ENCODE assay signal across 18 cellular contexts in genomic region chr3:118479376-118479775, GRCh38.
"Had no signal": no experiment of that assay in that cellular context is flagged by ENCODE, and none has a peak within 500 bp of the region (broad histone marks: within the 10 kb centered on the region; RNA-seq: fewer than 3 reads in every experiment).

No MANE protein-coding gene starts in this region.

- H3K27me3 ChIP-seq: esophagus muscularis mucosa, gastrocnemius medialis, right atrium auricular region, sigmoid colon had no signal

- H3K4me1 ChIP-seq: esophagus muscularis mucosa, gastrocnemius medialis, heart right ventricle, right atrium auricular region, sigmoid colon had no signal

- H3K4me3 ChIP-seq: coronary artery, esophagus muscularis mucosa, gastrocnemius medialis, heart right ventricle, right atrium auricular region, sigmoid colon, skin epidermis had no signal

- H3K36me3 ChIP-seq: esophagus muscularis mucosa, gastrocnemius medialis, heart right ventricle, right atrium auricular region, sigmoid colon had no signal

- DNase-seq: effector CD4-positive, alpha-beta T cell; gastrocnemius medialis; heart right ventricle; hypothalamus; kidney glomerular epithelial cell; naive thymus-derived CD4-positive, alpha-beta T cell; nephron progenitor cell; posterior cingulate gyrus; sigmoid colon; stimulated activated CD4-positive, alpha-beta T cell treated with anti-CD3 and anti-CD28 coated beads, Interleukin-2, amount 100 ng/mL, for 48 hours; stimulated activated naive CD4-positive, alpha-beta T cell treated with Interleukin-2 at 50 U/mL for 16 hours had no signal

- H3K9me3 ChIP-seq: esophagus muscularis mucosa, gastrocnemius medialis, right atrium auricular region, sigmoid colon had no signal

- ATAC-seq: gastrocnemius medialis; heart right ventricle; left lobe of liver; naive thymus-derived CD4-positive, alpha-beta T cell had no signal

- H3K27ac ChIP-seq: coronary artery, esophagus muscularis mucosa, gastrocnemius medialis, heart right ventricle, right atrium auricular region, sigmoid colon, skin epidermis had no signal

- FAIRE-seq: endometrium, urothelium cell line had no signal
